Comparison of ENCODE assay signal across 8 cellular contexts in the genomic region with DNA sequence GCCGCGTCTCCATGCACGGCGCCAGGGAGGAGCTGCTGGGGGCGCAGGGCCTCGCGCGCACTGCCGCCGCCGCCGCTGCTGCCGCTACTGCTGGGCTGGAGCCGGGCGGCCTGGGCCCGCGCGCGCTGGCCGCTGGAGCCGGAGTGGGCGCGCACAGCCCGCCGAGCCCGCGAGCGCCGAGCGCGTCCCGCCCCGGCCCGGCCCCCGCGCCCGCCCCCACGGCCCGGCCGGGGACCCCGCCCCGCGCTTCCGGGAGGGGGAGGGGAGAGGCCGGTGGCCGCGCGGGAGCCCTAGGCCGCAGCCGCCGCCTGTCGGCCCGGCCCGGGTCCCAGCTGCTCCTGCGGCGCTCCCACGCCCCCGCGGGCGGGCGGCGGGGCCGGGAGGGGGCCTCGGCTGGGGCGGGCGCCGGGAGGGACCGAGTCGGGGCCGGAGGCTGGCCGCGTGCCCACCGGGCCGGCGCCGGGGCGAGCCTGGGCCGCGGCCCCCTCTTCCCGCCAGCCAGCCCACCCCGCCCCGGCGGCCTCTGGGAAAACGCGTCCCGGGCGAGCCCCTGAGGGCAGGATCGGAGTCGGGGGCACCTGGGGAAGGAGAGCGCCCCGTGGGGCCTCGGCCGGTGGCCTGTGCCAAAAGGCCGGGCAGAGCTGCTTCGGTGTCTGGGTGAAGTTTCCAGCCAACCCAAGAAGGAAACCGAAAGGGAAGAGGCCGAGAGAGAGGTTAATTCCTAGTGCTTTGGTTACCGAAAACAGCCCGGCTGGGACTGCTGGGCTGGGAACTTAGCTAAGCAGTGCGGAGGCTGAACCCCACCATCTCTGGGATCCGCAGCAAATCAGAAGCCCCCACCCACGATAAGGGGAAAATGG. TPM values are rescaled to one million over a fixed set of nuclear protein-coding genes. Genes with fewer than 3 reads are reported as not detected.
A peak's percentile ranks its signal among the peaks of the same experiment; 100 is the strongest.
DNase-seq lines count a peak whose midpoint lies in the region; ATAC-seq, FAIRE-seq and TF ChIP-seq lines count a peak whose summit lies in the region.

Gene STK24, minus strand, starts transcription at position 145 of the 860 bp plus-strand sequence. CDS start 321 bp downstream, outside the sequence.

- H3K9ac ChIP-seq in Karpas-422 (ENCODE audit: low read length) (peak within 1 kb of the TSS; percentile 88), GM12878 (ENCODE audit: control insufficient read depth, insufficient read depth, low read length) (peak within 1 kb of the TSS; percentile 92)

- H3K4me3 ChIP-seq in GM08714 (ENCODE audit: low read length) (peak within 1 kb of the TSS; percentile 98), Karpas-422 (ENCODE audit: low read length) (peak within 1 kb of the TSS; percentile 81), GM12878 (peak within 1 kb of the TSS; percentile 87)

- H3K79me2 ChIP-seq in Karpas-422 (ENCODE audit: low read length): peaks cover 43% of the 10 kb centered on the region
- peaks cover 46% of the 10 kb centered on the region for H3K79me2 ChIP-seq in GM12878 (ENCODE audit: control insufficient read depth, insufficient read depth, low read length)

- H3K4me1 ChIP-seq in Karpas-422 (ENCODE audit: low read length): peaks cover 44% of the 10 kb centered on the region
- H3K4me1 ChIP-seq in GM12878 (ENCODE audit: control insufficient read depth, insufficient read depth, low read length): peaks cover 12% of the 10 kb centered on the region

- no peak for TF ChIP-seq RAD21 in GM12878 (IDR thresholded peaks at IDR 0.05; ENCODE audit: insufficient read depth, low read depth, low read length)

- ATAC-seq in GM21737 (IDR thresholded peaks at IDR 0.05; ENCODE audit: unreplicated experiment): peak; percentile 61
- ATAC-seq in GM12878: peak; percentile 45

- DNase-seq in Karpas-422: peak; percentile 89
- DNase-seq in T-helper 2 cell: peak; percentile 35 to 80 (median 45)
- DNase-seq in GM12878 (ENCODE audit: low read depth, low spot score): no peak
- DNase-seq in hippocampal formation (lab: John Stamatoyannopoulos, UW): peak; percentile 53 to 62
- DNase-seq in retina: peak; percentile 84
- no peak for DNase-seq in cerebellar nuclear complex (lab: John Stamatoyannopoulos, UW)

- intact Hi-C loops in GM12878 (cut with micrococcal nuclease; ENCODE audit: unreplicated experiment): loop anchor here (10.0 kb wide), 1 partner anchor 848 kb away; no protein-coding TSS in a partner anchor

- H2AFZ ChIP-seq in Karpas-422 (ENCODE audit: low read length): peak within 1 kb of the TSS; percentile 36; the same call in 1 of the 2 replicates
- peak within 1 kb of the TSS; percentile 35 for H2AFZ ChIP-seq in GM12878 (ENCODE audit: control insufficient read depth, low read depth, low read length)

- peak; percentile 78 for TF ChIP-seq POLR2A in GM12878 (IDR thresholded peaks at IDR 0.05; ENCODE audit: low read depth, low read length)

- POLR2A ChIA-PET in GM12878 (lab: Charles Lee): interaction anchor here (0.7 to 1.2 kb wide), 2 partner anchors 10 to 46 kb away, joined by 3 read pairs; no protein-coding TSS in a partner anchor

- peak in 1 of 3 experiments; percentile 24; a peak in 1 of 6 replicates for TF ChIP-seq CTCF in GM12878 (IDR thresholded peaks at IDR 0.05 in 2 of 3, conservative IDR thresholded peaks at IDR 0.05 in 1 of 3; ENCODE audit: control insufficient read depth in 2 of 3, extremely low read depth in 1 of 3, insufficient read depth in 1 of 3, low read depth in 3 of 3, low read length in 3 of 3)

- 2% methylated on average over 31 of the region's 102 CpGs for WGBS in GM12878 (ENCODE audit: insufficient coverage, insufficient replicate concordance, low lambda C conversion rate, missing lambda C conversion rate)

- H3K9me3 ChIP-seq in Karpas-422 (ENCODE audit: low read length): no peaks in the 10 kb centered on the region
- H3K9me3 ChIP-seq in GM12878 (replicated peaks; ENCODE audit: control insufficient read depth, insufficient read depth, low read length): no peaks in the 10 kb centered on the region

- in situ Hi-C loops in GM12878 (cut with MboI): no loop called here

- no TSS peak for BruUV-seq in GM12878 (replicated peaks; lab: Mats Ljungman, UMichigan)

- CTCF ChIA-PET in GM12878 (lab: Yijun Ruan, JAX): interaction anchor here (0.6 to 1.2 kb wide), 3 partner anchors 36 to 89 kb away, joined by 3 to 5 read pairs (median 3); no protein-coding TSS in a partner anchor

- TF ChIP-seq EP300 in GM12878 (IDR thresholded peaks at IDR 0.05; ENCODE audit: borderline replicate concordance in 1 of 2, control insufficient read depth in 1 of 2, low read depth in 2 of 2, low read length in 2 of 2): no peak

- no peaks in the 10 kb centered on the region for H3K9me2 ChIP-seq in Karpas-422 (replicated peaks; ENCODE audit: insufficient read depth, low read length)

- H3K27me3 ChIP-seq in Karpas-422 (ENCODE audit: low read length) (no peaks in the 10 kb centered on the region), GM12878 (replicated peaks in 1 of 2; ENCODE audit: control insufficient read depth in 2 of 2, insufficient read depth in 2 of 2, low read length in 1 of 2) (no peaks in the 10 kb centered on the region)

- H3K36me3 ChIP-seq in Karpas-422 (ENCODE audit: insufficient read depth, low read length) (no peaks in the 10 kb centered on the region), GM12878 (ENCODE audit: control insufficient read depth in 2 of 2, insufficient read depth in 2 of 2, low read length in 1 of 2) (no peaks in the 10 kb centered on the region)

- H3K27ac ChIP-seq in Karpas-422 (ENCODE audit: low read length) (peak within 1 kb of the TSS; percentile 18; the same call in 1 of the 2 replicates), GM12878 (ENCODE audit: control insufficient read depth, insufficient read depth) (peak within 1 kb of the TSS; percentile 81)

- H4K20me1 ChIP-seq in Karpas-422 (ENCODE audit: insufficient read depth, low read depth, low read length) (peaks cover 22% of the 10 kb centered on the region; the same call in 1 of the 2 replicates), GM12878 (ENCODE audit: control insufficient read depth, insufficient read depth) (no peaks in the 10 kb centered on the region)

- SMC1A ChIA-PET in GM12878 (lab: Charles Lee; ENCODE audit: uncharacterized antibody, unreplicated experiment): interaction anchor here (0.9 to 1.0 kb wide), 3 partner anchors 48 to 76 kb away, joined by 3 to 4 read pairs (median 3); no protein-coding TSS in a partner anchor

- H3K4me2 ChIP-seq in Karpas-422 (ENCODE audit: low read depth, low read length, poor library complexity, severe bottlenecking) (peak within 1 kb of the TSS; percentile 91), GM12878 (ENCODE audit: control insufficient read depth, insufficient read depth) (peak within 1 kb of the TSS; percentile 98)

- no peak for FAIRE-seq in GM12878 (lab: Jason Lieb, UNC)

- RAD21 ChIA-PET in GM12878 (lab: Charles Lee; ENCODE audit: unreplicated experiment): interaction anchor here (0.6 to 1.7 kb wide), 8 partner anchors 35 to 89 kb away, joined by 3 to 9 read pairs (median 4); no protein-coding TSS in a partner anchor

TF ChIP-seq in GM12878, 131 proteins besides CTCF, POLR2A, EP300 and RAD21 (continues in another document):
- TF ChIP-seq POU2F2 (IDR thresholded peaks at IDR 0.05; ENCODE audit: borderline replicate concordance, low read depth, low read length) (peak; percentile 36; the same call in 1 of the 3 replicates), DPF2 (IDR thresholded peaks at IDR 0.05) (0 out of 2 replicates have a peak, but pooled peaks have one; percentile 49), SMARCA5 (IDR thresholded peaks at IDR 0.05) (0 out of 2 replicates have a peak, but pooled peaks have one; percentile 19)
- TF ChIP-seq, protein P1, sequence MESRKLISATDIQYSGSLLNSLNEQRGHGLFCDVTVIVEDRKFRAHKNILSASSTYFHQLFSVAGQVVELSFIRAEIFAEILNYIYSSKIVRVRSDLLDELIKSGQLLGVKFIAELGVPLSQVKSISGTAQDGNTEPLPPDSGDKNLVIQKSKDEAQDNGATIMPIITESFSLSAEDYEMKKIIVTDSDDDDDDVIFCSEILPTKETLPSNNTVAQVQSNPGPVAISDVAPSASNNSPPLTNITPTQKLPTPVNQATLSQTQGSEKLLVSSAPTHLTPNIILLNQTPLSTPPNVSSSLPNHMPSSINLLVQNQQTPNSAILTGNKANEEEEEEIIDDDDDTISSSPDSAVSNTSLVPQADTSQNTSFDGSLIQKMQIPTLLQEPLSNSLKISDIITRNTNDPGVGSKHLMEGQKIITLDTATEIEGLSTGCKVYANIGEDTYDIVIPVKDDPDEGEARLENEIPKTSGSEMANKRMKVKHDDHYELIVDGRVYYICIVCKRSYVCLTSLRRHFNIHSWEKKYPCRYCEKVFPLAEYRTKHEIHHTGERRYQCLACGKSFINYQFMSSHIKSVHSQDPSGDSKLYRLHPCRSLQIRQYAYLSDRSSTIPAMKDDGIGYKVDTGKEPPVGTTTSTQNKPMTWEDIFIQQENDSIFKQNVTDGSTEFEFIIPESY (IDR thresholded peaks at IDR 0.05): no peak

RNA-seq across cellular contexts. Expression of gene STK24, which starts in this region (rescaled TPM):
- 93.9 and 107 TPM in 2 replicates for total RNA-seq in Karpas-422 (2014; rRNA removed; shearing (Covaris generic); ENCODE audit: low replicate concordance)
- total RNA-seq in GM12878 (2013; cell fraction: nucleolus; rRNA removed): 91.0 and 96.5 TPM in 2 replicates
- 52.2 and 61.7 TPM in 2 replicates for total RNA-seq in GM12878 (2014; rRNA removed)
- 66.3 and 68.6 TPM in 2 replicates for total RNA-seq in GM12878 (2014; rRNA removed; fragmentation: Illumina TruSeq; extraction: Trizol)
- 87.0 and 88.1 TPM in 2 replicates for total RNA-seq in GM12878 (2021)
- polyA plus RNA-seq in GM12878 (2011; ENCODE audit: low read depth): 66.2 TPM
- polyA plus RNA-seq in GM12878 (2011; rRNA removed): 56.7 and 70.4 TPM in 2 replicates
- polyA plus RNA-seq in GM12878 (2011; cell fraction: cytosol; rRNA removed): 43.2 and 61.8 TPM in 2 replicates
- polyA plus RNA-seq in GM12878 (2011; cell fraction: nucleus; rRNA removed): 59.5 and 64.2 TPM in 2 replicates
- polyA plus RNA-seq in GM12878 (2012): 87.5 and 98.1 TPM in 2 replicates
- 115 and 132 TPM in 2 replicates for polyA plus RNA-seq in GM12878 (2014; fragmentation: Illumina TruSeq; extraction: Trizol)
- 10 to 100 TPM in 1 of 2 experiments, 1 to 10 TPM in 1; 9.9 to 19.1 TPM for polyA plus RNA-seq in GM12878 (2014; fragmentation: Nextera tagmentation; extraction: Ambion mirVana)
- polyA plus RNA-seq in GM12878 (2014; rRNA removed): 49.5 and 53.6 TPM in 2 replicates
- 1 to 10 TPM; 7.5 to 8.2 TPM for polyA plus RNA-seq in GM12878 (2016; fragmentation: Nextera tagmentation; extraction: Ambion mirVana)
- 30.6 and 38.6 TPM in 2 replicates for polyA minus RNA-seq in GM12878 (2011; rRNA and poly(A)+ RNA removed)
- polyA minus RNA-seq in GM12878 (2011; cell fraction: cytosol; rRNA and poly(A)+ RNA removed): 15.6 and 23.4 TPM in 2 replicates
- polyA minus RNA-seq in GM12878 (2011; cell fraction: nucleus; rRNA and poly(A)+ RNA removed): 29.5 and 49.8 TPM in 2 replicates

Comparison
In these comparisons a context has a peak if more than half of its experiments do, and no peak if none do; other contexts are left out.
1. DNase-seq: peak in Karpas-422 (single experiment), T-helper 2 cell (5 of 5), hippocampal formation (2 of 2) and retina (single experiment); none in GM12878 (single experiment) and cerebellar nuclear complex (0 of 2).
2. Peak in every context shown above with its lines, with median percentiles within 50 percentile points of each other: H3K4me3 ChIP-seq.